Comparison of ENCODE assay signal across 28 cellular contexts in the genomic region with DNA sequence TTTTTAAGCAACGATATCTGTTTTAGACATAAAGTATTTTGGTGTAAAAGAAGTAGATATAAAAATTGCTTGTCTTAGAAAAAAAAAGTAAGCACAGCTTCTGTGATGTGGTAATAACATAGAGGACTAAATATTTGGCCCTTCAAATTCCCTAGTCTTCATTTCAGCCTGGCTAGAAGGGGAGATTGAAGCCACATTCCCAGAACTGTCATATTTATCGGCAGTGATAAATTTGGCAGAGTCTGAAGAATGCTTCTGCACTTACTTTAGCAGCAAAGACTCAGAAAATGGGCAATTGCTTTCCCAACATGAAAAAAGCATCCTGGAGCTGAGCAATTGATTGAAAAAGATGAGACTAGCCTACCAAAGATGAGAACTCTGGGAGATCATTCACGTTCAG.
DNase-seq lines count a peak whose midpoint lies in the region; ATAC-seq, FAIRE-seq and TF ChIP-seq lines count a peak whose summit lies in the region.
"Had no signal": no experiment of that assay in that cellular context is flagged by ENCODE, and none has a peak within 500 bp of the region (broad histone marks: within the 10 kb centered on the region; RNA-seq: fewer than 3 reads in every experiment).

No MANE protein-coding gene starts in this region.

- 49 to 54% methylated on average over 3 of the region's 3 CpGs for WGBS in heart right ventricle, 2 donors
- 4% methylated on average over 3 of the region's 3 CpGs for WGBS in A549 (ENCODE audit: missing lambda C conversion rate)
- 48% methylated on average over 3 of the region's 3 CpGs for WGBS in esophagus muscularis mucosa

- TF ChIP-seq CTCF in heart right ventricle (IDR thresholded peaks at IDR 0.05) (no peak), A549 (IDR thresholded peaks at IDR 0.05) (no peak), esophagus muscularis mucosa (IDR thresholded peaks at IDR 0.05) (no peak), mesothelial cell of epicardium (IDR thresholded peaks at IDR 0.05; ENCODE audit: unreplicated experiment) (no peak)

- POLR2A ChIA-PET in A549 (lab: Yijun Ruan, JAX): no interaction called here

- TF ChIP-seq POLR2A in A549 (IDR thresholded peaks at IDR 0.05; ENCODE audit: low read length) (no peak), esophagus muscularis mucosa (IDR thresholded peaks at IDR 0.05; ENCODE audit: low read depth) (no peak)

- H3K36me3 ChIP-seq in heart right ventricle: no peaks in the 10 kb centered on the region
- H3K36me3 ChIP-seq in esophagus muscularis mucosa: no peaks in the 10 kb centered on the region
- H3K36me3 ChIP-seq: BLaER1 treated with 17β-estradiol and CSF1 and Interleukin-3, amounts not matched to agents 10 nM and 100 nM had no signal

- H3K9me3 ChIP-seq in heart right ventricle (peaks cover 0 to 26% (median 5%) of the 10 kb centered on the region in 11 donors), A549 (no peaks in the 10 kb centered on the region), esophagus muscularis mucosa (peaks cover 0 to 5% (median 0%) of the 10 kb centered on the region in 4 donors)

- H3K36me3 Mint-ChIP-seq in mesothelial cell of epicardium: no peaks in the 10 kb centered on the region
- H3K36me3 Mint-ChIP-seq: CD8-positive, alpha-beta T cell had no signal

- peak overlapping the region; percentile 31 for H3K27ac Mint-ChIP-seq in mesothelial cell of epicardium
- H3K27ac Mint-ChIP-seq: B cell; CD4-positive, alpha-beta T cell; CD8-positive, alpha-beta T cell had no signal

- H3K4me3 Mint-ChIP-seq in mesothelial cell of epicardium: no peak overlapping the region
- H3K4me3 Mint-ChIP-seq: B cell; CD4-positive, alpha-beta T cell; CD8-positive, alpha-beta T cell had no signal

- H3K4me3 ChIP-seq in heart right ventricle: no peak overlapping the region
- H3K4me3 ChIP-seq in A549: no peak overlapping the region
- H3K4me3 ChIP-seq in esophagus muscularis mucosa: no peak overlapping the region
- H3K4me3 ChIP-seq: BLaER1 treated with 17β-estradiol and CSF1 and Interleukin-3, amounts not matched to agents 10 nM and 100 nM; GM12878 had no signal

- H3K27ac ChIP-seq in heart right ventricle: no peak overlapping the region
- H3K27ac ChIP-seq in A549: no peak overlapping the region
- no peak overlapping the region for H3K27ac ChIP-seq in esophagus muscularis mucosa (replicated peaks in 1 of 4)
- H3K27ac ChIP-seq: BLaER1 treated with 17β-estradiol and CSF1 and Interleukin-3, amounts not matched to agents 10 nM and 100 nM; C4-2B had no signal

- intact Hi-C loops in left cardiac atrium (cut with DNase I): no loop called here
- intact Hi-C loops in heart right ventricle (cut with DNase I): no loop called here
- intact Hi-C loops in esophagus muscularis mucosa (cut with DNase I): no loop called here

- H3K4me2 ChIP-seq in A549: no peak overlapping the region
- H3K4me2 ChIP-seq: BLaER1 treated with 17β-estradiol and CSF1 and Interleukin-3, amounts not matched to agents 10 nM and 100 nM had no signal

- H3K4me1 ChIP-seq in heart right ventricle: no peaks in the 10 kb centered on the region
- H3K4me1 ChIP-seq in A549: no peaks in the 10 kb centered on the region
- no peaks in the 10 kb centered on the region for H3K4me1 ChIP-seq in esophagus muscularis mucosa
- H3K4me1 ChIP-seq: BLaER1 treated with 17β-estradiol and CSF1 and Interleukin-3, amounts not matched to agents 10 nM and 100 nM; Caco-2 had no signal

- H3K27me3 Mint-ChIP-seq in mesothelial cell of epicardium (ENCODE audit: low read depth): peaks cover 8% of the 10 kb centered on the region
- H3K27me3 Mint-ChIP-seq: B cell; CD4-positive, alpha-beta T cell had no signal

- ATAC-seq in left cardiac atrium (peak; percentile 34 to 57), heart right ventricle (no peak), A549 (no peak), GM18520 (IDR thresholded peaks at IDR 0.05; ENCODE audit: unreplicated experiment) (no peak)
- ATAC-seq: CD8-positive, alpha-beta T cell; GM12878 had no signal

- CTCF ChIA-PET in A549 (lab: Yijun Ruan, JAX): interaction anchor here (0.9 to 1.2 kb wide), 2 partner anchors 10 to 15 kb away, joined by 3 read pairs; no protein-coding TSS in a partner anchor

- no peak for TF ChIP-seq EP300 in A549 (IDR thresholded peaks at IDR 0.05)
- TF ChIP-seq EP300 in esophagus muscularis mucosa (IDR thresholded peaks at IDR 0.05): no peak

- no peaks in the 10 kb centered on the region for H3K27me3 ChIP-seq in heart right ventricle
- no peaks in the 10 kb centered on the region for H3K27me3 ChIP-seq in esophagus muscularis mucosa
- H3K27me3 ChIP-seq: BLaER1 treated with 17β-estradiol and CSF1 and Interleukin-3, amounts not matched to agents 10 nM and 100 nM had no signal

- DNase-seq in left cardiac atrium (no peak), heart right ventricle (no peak), A549 (ENCODE audit: low read depth in 1 of 2, low spot score in 1 of 2) (no peak), esophagus muscularis mucosa (ENCODE audit: extremely low spot score) (peak; percentile 45), mesothelial cell of epicardium (ENCODE audit: low spot score in 2 of 2, unreplicated experiment in 2 of 2) (no peak), frontal cortex (ENCODE audit: low spot score in 2 of 2) (no peak), DMS 273 treated with DMSO at 0.1 percent for 48 hours (lab: John Stamatoyannopoulos, UW) (no peak)
- DNase-seq: 8988T; AML-193; Caco-2; Calu3; CD4-positive, alpha-beta T cell; CD8-positive, alpha-beta T cell; DMS153; DMS79; DND-41; EL; GDM1 had no signal

- TF ChIP-seq RAD21 in A549 (conservative IDR thresholded peaks at IDR 0.05 in 1 of 2, IDR thresholded peaks at IDR 0.05 in 1 of 2): no peak

- FAIRE-seq in A549 (lab: Jason Lieb, UNC) (peak; percentile 32), frontal cortex (lab: Jason Lieb, UNC) (no peak)
- FAIRE-seq: A204.1, D721Med, GM12878, GM12892, GM18507, GM19239 had no signal

- peaks cover 26% of the 10 kb centered on the region for H3K4me1 Mint-ChIP-seq in mesothelial cell of epicardium
- H3K4me1 Mint-ChIP-seq: B cell had no signal

- H3K9me3 Mint-ChIP-seq in mesothelial cell of epicardium: peaks cover 16% of the 10 kb centered on the region

TF ChIP-seq in A549, 52 proteins besides CTCF, POLR2A, EP300 and RAD21:
- no peak for TF ChIP-seq KDM1A (IDR thresholded peaks at IDR 0.05; ENCODE audit: low read depth)
- no peak for TF ChIP-seq HOXB13 (CRISPR knock-in tag; IDR thresholded peaks at IDR 0.05; ENCODE audit: low read depth)
- no peak for TF ChIP-seq GATA3 (IDR thresholded peaks at IDR 0.05; ENCODE audit: borderline replicate concordance)
- TF ChIP-seq HEYL (CRISPR knock-in tag; IDR thresholded peaks at IDR 0.05): no peak

Comparison
In these comparisons a context has a peak if more than half of its experiments do, and no peak if none do; other contexts are left out.
1. ATAC-seq: peak in left cardiac atrium (2 of 2); none in heart right ventricle (0 of 8), A549 (0 of 2) and GM18520 (single experiment).